ENCODE assay signal across 8 cellular contexts in genomic region chr13:50129923-50130685, GRCh38.
DNase-seq lines count a peak whose midpoint lies in the region; ATAC-seq and TF ChIP-seq lines count a peak whose summit lies in the region.

No MANE protein-coding gene starts in this region.

- H3K9me3 ChIP-seq in prostate gland = no peaks in the 10 kb centered on the region
- no peaks in the 10 kb centered on the region for H3K9me3 ChIP-seq in WERI-Rb-1 (ENCODE audit: severe bottlenecking)

- H3K4me3 ChIP-seq in prostate gland (peak overlapping the region; percentile 11 to 33), WERI-Rb-1 (ENCODE audit: low read depth, low read length) (no peak overlapping the region)

- intact Hi-C loops in CD14-positive monocyte (cut with micrococcal nuclease) (loop anchor here (5.0 to 10.0 kb wide), 5 partner anchors 77 to 505 kb away; partner anchors contain the start of gene TRIM13 (in 2 of the 2)), Right ventricle myocardium superior (cut with DNase I) (no loop called here), prostate gland (cut with DNase I) (no loop called here)

- H3K36me3 ChIP-seq in prostate gland (no peaks in the 10 kb centered on the region), WERI-Rb-1 (no peaks in the 10 kb centered on the region)

- H3K4me1 Mint-ChIP-seq in CD14-positive monocyte = peaks cover 61% of the 10 kb centered on the region

- DNase-seq in CD14-positive monocyte (ENCODE audit: low spot score) (no peak), M059J (ENCODE audit: low read depth) (peak; percentile 55), Right ventricle myocardium superior (peak; percentile 62), prostate gland (ENCODE audit: low spot score) (no peak), hippocampal formation (lab: John Stamatoyannopoulos, UW) (no peak), WERI-Rb-1 (no peak)
- peak; percentile 16 for DNase-seq in activated T-helper 9 cell treated with anti-CD3 and anti-CD28 coated beads, Interleukin-2, amount 50 U/mL, for 16 hours (ENCODE audit: low read depth)

- ATAC-seq in Right ventricle myocardium superior (ENCODE audit: poor library complexity) = peak; percentile 18
- ATAC-seq in HG03432 (IDR thresholded peaks at IDR 0.05; ENCODE audit: unreplicated experiment) = no peak

- no peaks in the 10 kb centered on the region for H3K4me1 ChIP-seq in prostate gland (replicated peaks)

- no peak for TF ChIP-seq POLR2A in prostate gland (IDR thresholded peaks at IDR 0.05)

- peaks cover 23 to 25% of the 10 kb centered on the region in 2 donors for H3K36me3 Mint-ChIP-seq in CD14-positive monocyte

- WGBS in prostate gland = 4% methylated on average over 56 of the region's 56 CpGs

- H3K9me3 Mint-ChIP-seq in CD14-positive monocyte = peaks cover 1 to 23% (median 11%) of the 10 kb centered on the region in 7 donors

- peak overlapping the region in 1 of 2 donors; percentile 41 for H3K27ac ChIP-seq in prostate gland
- no peak overlapping the region for H3K27ac ChIP-seq in WERI-Rb-1

- peak overlapping the region; percentile 88 to 92 for H3K4me3 Mint-ChIP-seq in CD14-positive monocyte

- TF ChIP-seq CTCF in CD14-positive monocyte (IDR thresholded peaks at IDR 0.05) (no peak), prostate gland (IDR thresholded peaks at IDR 0.05) (no peak), WERI-Rb-1 (IDR thresholded peaks at IDR 0.05; ENCODE audit: low read depth, low read length) (no peak)

- peak overlapping the region in 4 of 7 donors; percentile 48 to 75 (median 70) for H3K27ac Mint-ChIP-seq in CD14-positive monocyte

- peaks cover 62 to 72% (median 65%) of the 10 kb centered on the region in 3 donors for H3K27me3 Mint-ChIP-seq in CD14-positive monocyte (ENCODE audit: low read depth in 3 of 3)

- H3K27me3 ChIP-seq in prostate gland (replicated peaks; ENCODE audit: insufficient read depth) (peaks cover 24% of the 10 kb centered on the region), WERI-Rb-1 (ENCODE audit: insufficient read depth, low read depth, severe bottlenecking) (no peaks in the 10 kb centered on the region)

Comparison
In these comparisons a context has a peak if more than half of its experiments do, and no peak if none do; other contexts are left out.
1. DNase-seq: peak in M059J (single experiment), activated T-helper 9 cell treated with anti-CD3 and anti-CD28 coated beads, Interleukin-2, amount 50 U/mL, for 16 hours (single experiment) and Right ventricle myocardium superior (single experiment); none in CD14-positive monocyte (single experiment), prostate gland (single experiment), hippocampal formation (0 of 2) and WERI-Rb-1 (single experiment).
2. intact Hi-C loops: an anchor here in CD14-positive monocyte (5.0 to 10.0 kb wide); none called in Right ventricle myocardium superior and prostate gland.